In genomic region chr6:9140181-9140580, GRCh38 we compare ENCODE assay signal across 10 cellular contexts.
DNase-seq lines count a peak whose midpoint lies in the region; ATAC-seq, FAIRE-seq and TF ChIP-seq lines count a peak whose summit lies in the region.
"Had no signal": no experiment of that assay in that cellular context is flagged by ENCODE, and none has a peak within 500 bp of the region (broad histone marks: within the 10 kb centered on the region; RNA-seq: fewer than 3 reads in every experiment).

No MANE protein-coding gene starts in this region.

- H3K4me2 ChIP-seq in HepG2 (ENCODE audit: low read depth, low read length) (no peak overlapping the region), PC-3 (ENCODE audit: low read length) (peak overlapping the region; percentile 89), fibroblast of lung (ENCODE audit: extremely low read depth, insufficient read depth, low read length) (peak overlapping the region; percentile 84)

- POLR2A ChIA-PET in HepG2 (lab: Yijun Ruan, JAX) (no interaction called here), PC-3 (lab: Charles Lee; ENCODE audit: unreplicated experiment) (no interaction called here)

- H3K4me3 ChIP-seq in liver (ENCODE audit: low read depth in 1 of 3, low read length in 3 of 3) (peak overlapping the region in 2 of 3 donors; percentile 23 to 53), HepG2 (replicated peaks in 1 of 3; ENCODE audit: insufficient read depth in 1 of 3, low read depth in 2 of 3, low read length in 3 of 3) (no peak overlapping the region), PC-3 (ENCODE audit: low read length) (peak overlapping the region; percentile 53; the same call in 1 of the 2 replicates), fibroblast of lung (replicated peaks in 1 of 4; ENCODE audit: control extremely low read depth in 1 of 4, insufficient read depth in 1 of 4, low read depth in 3 of 4, low read length in 4 of 4) (peak overlapping the region in 3 of 4 experiments; percentile 16 to 32 (median 26))

- peak overlapping the region in 1 of 2 donors; percentile 18 for H3K9ac ChIP-seq in liver (ENCODE audit: low read depth in 1 of 2, low read length in 2 of 2)
- no peak overlapping the region for H3K9ac ChIP-seq in HepG2 (ENCODE audit: insufficient read depth, low read depth, low read length)
- H3K9ac ChIP-seq in PC-3 (ENCODE audit: low read length), result peak overlapping the region; percentile 50
- H3K9ac ChIP-seq in fibroblast of lung (ENCODE audit: insufficient read depth, low read length), result no peak overlapping the region

- H3K27ac ChIP-seq in liver (ENCODE audit: low read depth in 1 of 2, low read length in 2 of 2), result peak overlapping the region; percentile 84 to 86
- H3K27ac ChIP-seq in HepG2 (ENCODE audit: extremely low read length, insufficient read depth, low read length), result no peak overlapping the region
- H3K27ac ChIP-seq in PC-3 (ENCODE audit: low read length), result peak overlapping the region; percentile 91
- no peak overlapping the region for H3K27ac ChIP-seq in fibroblast of lung (ENCODE audit: insufficient read depth, low read length)
- H3K27ac ChIP-seq: HL-60 had no signal

- no peak for FAIRE-seq in HepG2 (lab: Jason Lieb, UNC)
- FAIRE-seq: GM12891 had no signal

- in situ Hi-C loops in HepG2 (cut with HindIII; ENCODE audit: extremely low pct_ligation_motif_present, low pct_unique_long_range_greater_than_20kb), result no loop called here

- no peak for TF ChIP-seq CTCF in liver (IDR thresholded peaks at IDR 0.05; ENCODE audit: low read depth, low read length, missing input control)
- no peak for TF ChIP-seq CTCF in HepG2 (CRISPR knock-in tag; IDR thresholded peaks at IDR 0.05)
- TF ChIP-seq CTCF in PC-3 (conservative IDR thresholded peaks at IDR 0.05; ENCODE audit: low read depth, low read length), result no peak
- TF ChIP-seq CTCF in fibroblast of lung (conservative IDR thresholded peaks at IDR 0.05 in 1 of 2, IDR thresholded peaks at IDR 0.05 in 1 of 2; ENCODE audit: low read depth in 1 of 2, low read length in 2 of 2), result no peak

- intact Hi-C loops in HepG2 (cut with micrococcal nuclease; ENCODE audit: unreplicated experiment) (no loop called here), PC-3 (cut with micrococcal nuclease) (loop anchor here (10.0 kb wide), 2 partner anchors 265 to 1265 kb away; no protein-coding TSS in a partner anchor)

- H3K27me3 ChIP-seq in liver (ENCODE audit: control insufficient read depth in 4 of 4, insufficient read depth in 4 of 4, low read length in 3 of 4) (no peaks in the 10 kb centered on the region), HepG2 (ENCODE audit: control insufficient read depth in 1 of 2, insufficient read depth in 2 of 2, low read length in 2 of 2) (no peaks in the 10 kb centered on the region; a peak in 1 of 5 replicates), PC-3 (ENCODE audit: low read length) (no peaks in the 10 kb centered on the region), fibroblast of lung (ENCODE audit: control insufficient read depth, insufficient read depth, low read length) (no peaks in the 10 kb centered on the region)

- H4K20me1 ChIP-seq in HepG2 (ENCODE audit: insufficient read depth, low read length), result no peaks in the 10 kb centered on the region
- H4K20me1 ChIP-seq in PC-3 (ENCODE audit: low read length), result no peaks in the 10 kb centered on the region
- no peaks in the 10 kb centered on the region for H4K20me1 ChIP-seq in fibroblast of lung (ENCODE audit: control insufficient read depth, extremely low read depth, insufficient read depth, low read length)

- H3K79me2 ChIP-seq in HepG2 (ENCODE audit: insufficient read depth, low read length), result no peaks in the 10 kb centered on the region
- H3K79me2 ChIP-seq in PC-3 (ENCODE audit: low read length), result no peaks in the 10 kb centered on the region
- H3K79me2 ChIP-seq in fibroblast of lung (ENCODE audit: control insufficient read depth, insufficient read depth, low read length), result no peaks in the 10 kb centered on the region

- peaks cover 0 to 4% (median 0%) of the 10 kb centered on the region in 4 donors for H3K9me3 ChIP-seq in liver (ENCODE audit: control insufficient read depth in 4 of 4, low read length in 3 of 4)
- H3K9me3 ChIP-seq in HepG2 (ENCODE audit: low read length), result peaks cover 23% of the 10 kb centered on the region
- H3K9me3 ChIP-seq in PC-3 (ENCODE audit: low read length), result no peaks in the 10 kb centered on the region
- H3K9me3 ChIP-seq in fibroblast of lung (ENCODE audit: control insufficient read depth, insufficient read depth, low read depth, low read length), result no peaks in the 10 kb centered on the region

- peaks cover 0 to 30% (median 18%) of the 10 kb centered on the region in 4 donors for H3K4me1 ChIP-seq in liver (ENCODE audit: control insufficient read depth in 4 of 4, insufficient read depth in 4 of 4, low read length in 3 of 4)
- H3K4me1 ChIP-seq in HepG2 (ENCODE audit: insufficient read depth, low read length), result no peaks in the 10 kb centered on the region
- H3K4me1 ChIP-seq in PC-3 (ENCODE audit: insufficient read depth, low read length), result peaks cover 31% of the 10 kb centered on the region
- peaks cover 2% of the 10 kb centered on the region for H3K4me1 ChIP-seq in fibroblast of lung (ENCODE audit: control insufficient read depth, extremely low read depth, insufficient read depth, low read length)

- no peak for TF ChIP-seq POLR2A in HepG2 (IDR thresholded peaks at IDR 0.05; ENCODE audit: insufficient read depth in 1 of 2, low read depth in 2 of 2, low read length in 2 of 2)

- no TSS peak for BruUV-seq in HepG2 (replicated peaks; lab: Mats Ljungman, UMichigan)
- BruUV-seq in PC-3 (replicated peaks; lab: Mats Ljungman, UMichigan), result no TSS peak

- 28% methylated on average over 8 of the region's 8 CpGs for WGBS in liver
- WGBS in HepG2 (ENCODE audit: low lambda C conversion rate), result 10% methylated on average over 8 of the region's 8 CpGs

- no peak overlapping the region for H2AFZ ChIP-seq in HepG2 (ENCODE audit: low read length)
- peak overlapping the region; percentile 41; the same call in 1 of the 2 replicates for H2AFZ ChIP-seq in PC-3 (ENCODE audit: low read length)
- no peak overlapping the region for H2AFZ ChIP-seq in fibroblast of lung (ENCODE audit: low read length)

- peaks cover 7% of the 10 kb centered on the region for H3F3A ChIP-seq in PC-3 (ENCODE audit: low read length, unreplicated experiment)

- H3K36me3 ChIP-seq in liver (ENCODE audit: control insufficient read depth in 4 of 4, insufficient read depth in 3 of 4, low read depth in 1 of 4, low read length in 3 of 4) (no peaks in the 10 kb centered on the region), HepG2 (replicated peaks in 1 of 2; ENCODE audit: control insufficient read depth in 1 of 2, insufficient read depth in 2 of 2, low read length in 2 of 2) (no peaks in the 10 kb centered on the region), PC-3 (ENCODE audit: low read depth, low read length) (no peaks in the 10 kb centered on the region), fibroblast of lung (ENCODE audit: control insufficient read depth, insufficient read depth, low read length) (no peaks in the 10 kb centered on the region)

- no peak for TF ChIP-seq EP300 in HepG2 (IDR thresholded peaks at IDR 0.05; ENCODE audit: low read depth in 2 of 2, low read length in 2 of 2)
- TF ChIP-seq EP300 in HepG2 (CRISPR knock-in tag; IDR thresholded peaks at IDR 0.05; ENCODE audit: borderline replicate concordance), result no peak

- DNase-seq in HepG2 (ENCODE audit: low spot score) (no peak), PC-3 (peak; percentile 82), fibroblast of lung (ENCODE audit: low read depth in 2 of 2) (peak in 1 of 2 donors; percentile 29), SW 1271 (lab: John Stamatoyannopoulos, UW) (no peak), globus pallidus (ENCODE audit: low spot score) (no peak)

- ATAC-seq in HepG2 (no peak), PC-3 (peak; percentile 72), HG03565 (IDR thresholded peaks at IDR 0.05; ENCODE audit: unreplicated experiment) (no peak), HG02571 (IDR thresholded peaks at IDR 0.05; ENCODE audit: unreplicated experiment) (no peak)

- CTCF ChIA-PET in HepG2 (lab: Yijun Ruan, JAX; ENCODE audit: low intra/inter-chr PET ratio, low total read pairs), result no interaction called here
- CTCF ChIA-PET in PC-3 (lab: Charles Lee), result no interaction called here

- TF ChIP-seq RAD21 in liver (IDR thresholded peaks at IDR 0.05), result peak; percentile 23 to 46
- no peak for TF ChIP-seq RAD21 in HepG2 (CRISPR knock-in tag; IDR thresholded peaks at IDR 0.05)

- H3K9me2 ChIP-seq in PC-3 (replicated peaks; ENCODE audit: low read length), result no peaks in the 10 kb centered on the region

TF ChIP-seq in liver, 16 proteins besides CTCF, POLR2A, EP300 and RAD21 (continues in another document):
- no peak for TF ChIP-seq ATF3 (IDR thresholded peaks at IDR 0.05)

TF ChIP-seq in HepG2, 621 proteins besides CTCF, POLR2A, EP300 and RAD21:
- TF ChIP-seq ZFP36 (IDR thresholded peaks at IDR 0.05; ENCODE audit: borderline replicate concordance, low read depth, low read length, partially characterized antibody), result no peak

Comparison
In these comparisons a context has a peak if more than half of its experiments do, and no peak if none do; other contexts are left out.
1. H3K27ac ChIP-seq: peak in liver (2 of 2) and PC-3 (single experiment); none in HepG2 (single experiment) and fibroblast of lung (single experiment).
2. H3K4me3 ChIP-seq: peak in liver (2 of 3), PC-3 (single experiment) and fibroblast of lung (3 of 4); none in HepG2 (0 of 3).